In genomic region chr15:45364271-45364670, GRCh38 we compare ENCODE assay signal across 38 cellular contexts.
"Had no signal": no experiment of that assay in that cellular context is flagged by ENCODE, and none has a peak within 500 bp of the region (broad histone marks: within the 10 kb centered on the region; RNA-seq: fewer than 3 reads in every experiment).

No MANE protein-coding gene starts in this region.

- H3K36me3 Mint-ChIP-seq: activated CD4-positive, alpha-beta memory T cell treated with anti-CD3 and anti-CD28 coated beads for 36 hours; activated CD8-positive, alpha-beta memory T cell treated with anti-CD3 and anti-CD28 coated beads, Interleukin-2, amount 10 ng/mL, durations not matched to agents 7 days and 5 days; activated naive CD4-positive, alpha-beta T cell treated with anti-CD3 and anti-CD28 coated beads, Interleukin-2, amount 10 ng/mL, durations not matched to agents 7 days and 5 days; activated naive CD8-positive, alpha-beta T cell treated with anti-CD3 and anti-CD28 coated beads, Interleukin-2, amount 10 ng/mL, durations not matched to agents 7 days and 5 days had no signal

- ATAC-seq: activated CD8-positive, alpha-beta memory T cell treated with anti-CD3 and anti-CD28 coated beads, Interleukin-2, amount 10 ng/mL, durations not matched to agents 7 days and 5 days; activated CD8-positive, alpha-beta T cell treated with anti-CD3 and anti-CD28 coated beads for 36 hours; activated naive CD8-positive, alpha-beta T cell treated with anti-CD3 and anti-CD28 coated beads, Interleukin-2, amount 50 U/mL, for 24 hours had no signal

- H3K4me1 Mint-ChIP-seq: activated B cell treated with CpG ODN at 0.5 μM for 24 hours; activated CD4-positive, alpha-beta T cell treated with anti-CD3 and anti-CD28 coated beads, Interleukin-2, amount 10 ng/mL, durations not matched to agents 24 days and 14 days; activated CD8-positive, alpha-beta memory T cell treated with anti-CD3 and anti-CD28 coated beads, Interleukin-2, amount 10 ng/mL, durations not matched to agents 7 days and 5 days; activated naive CD4-positive, alpha-beta T cell treated with anti-CD3 and anti-CD28 coated beads, Interleukin-2, amount 10 ng/mL, durations not matched to agents 7 days and 5 days; activated naive CD4-positive, alpha-beta T cell treated with anti-CD3 and anti-CD28 coated beads, Interleukin-2, amount 50 U/mL, for 24 hours; activated naive CD8-positive, alpha-beta T cell treated with anti-CD3 and anti-CD28 coated beads, Interleukin-2, amount 10 ng/mL, durations not matched to agents 7 days and 5 days; activated naive CD8-positive, alpha-beta T cell treated with anti-CD3 and anti-CD28 coated beads, Interleukin-2, amount 50 U/mL, for 24 hours; central memory CD8-positive, alpha-beta T cell had no signal

- H3K27ac ChIP-seq: ascending aorta, cardiac muscle cell, VCaP had no signal

- FAIRE-seq: bronchial epithelial cell, TTC549 had no signal

- H3K4me1 ChIP-seq: ascending aorta had no signal

- H3K27me3 ChIP-seq: ascending aorta, cardiac muscle cell had no signal

- DNase-seq: activated B cell treated with CpG ODN at 0.5 μM for 24 hours; activated CD4-positive, alpha-beta memory T cell treated with anti-CD3 and anti-CD28 coated beads for 36 hours; activated CD4-positive, alpha-beta T cell treated with anti-CD3 and anti-CD28 coated beads for 4 hours; activated CD4-positive, alpha-beta T cell treated with anti-CD3 and anti-CD28 coated beads, Interleukin-2, amount 10 ng/mL, durations not matched to agents 24 days and 14 days; activated CD4-positive, alpha-beta T cell treated with anti-CD3 and anti-CD28 coated beads, Interleukin-2, amount 50 U/mL, for 1 hour; activated CD4-positive, alpha-beta T cell treated with anti-CD3 and anti-CD28 coated beads, Interleukin-2, amount 50 U/mL, for 4 hours; activated CD4-positive, CD25-positive, alpha-beta regulatory T cell treated with anti-CD3 and anti-CD28 coated beads, Interleukin-2, amount 50 U/mL, for 72 hours; activated CD8-positive, alpha-beta memory T cell treated with anti-CD3 and anti-CD28 coated beads for 24 hours; activated CD8-positive, alpha-beta memory T cell treated with anti-CD3 and anti-CD28 coated beads, Interleukin-2, amount 10 ng/mL, durations not matched to agents 7 days and 5 days; activated CD8-positive, alpha-beta memory T cell treated with anti-CD3 and anti-CD28 coated beads, Interleukin-2, amount 50 U/mL, for 48 hours; activated CD8-positive, alpha-beta T cell treated with anti-CD3 and anti-CD28 coated beads for 36 hours; activated effector memory CD4-positive, alpha-beta T cell treated with Interleukin-2 at 50 U/mL for 16 hours; activated gamma-delta T cell; activated naive CD4-positive, alpha-beta T cell treated with anti-CD3 and anti-CD28 coated beads, Interleukin-2, amount 10 ng/mL, durations not matched to agents 7 days and 5 days; activated naive CD4-positive, alpha-beta T cell treated with Interleukin-2 at 50 U/mL for 16 hours; activated naive CD8-positive, alpha-beta T cell treated with anti-CD3 and anti-CD28 coated beads, Interleukin-2, amount 10 ng/mL, durations not matched to agents 7 days and 5 days; activated naive CD8-positive, alpha-beta T cell treated with anti-CD3 and anti-CD28 coated beads, Interleukin-2, amount 50 U/mL, for 24 hours; activated T-cell treated with anti-CD3 and anti-CD28 coated beads, Interleukin-2, amount 50 U/mL, for 24 hours; activated T-cell treated with anti-CD3 and anti-CD28 coated beads, Interleukin-2, amount 50 U/mL, for 48 hours; amygdala; anterior cingulate cortex; caudate nucleus; cerebellar nuclear complex; T-helper 1 cell; T-helper 2 cell; T-helper 9 cell had no signal

- H3K9me3 ChIP-seq: ascending aorta had no signal

- H3K27me3 Mint-ChIP-seq: activated B cell treated with CpG ODN at 0.5 μM for 24 hours; activated CD8-positive, alpha-beta T cell treated with anti-CD3 and anti-CD28 coated beads for 36 hours; activated naive CD4-positive, alpha-beta T cell treated with anti-CD3 and anti-CD28 coated beads, Interleukin-2, amount 10 ng/mL, durations not matched to agents 7 days and 5 days; activated naive CD8-positive, alpha-beta T cell; activated naive CD8-positive, alpha-beta T cell treated with anti-CD3 and anti-CD28 coated beads, Interleukin-2, amount 10 ng/mL, durations not matched to agents 7 days and 5 days; activated T-cell treated with anti-CD3 and anti-CD28 coated beads, Interleukin-2, amount 50 U/mL, for 24 hours; brain had no signal

- H3K4me3 Mint-ChIP-seq: activated B cell treated with CpG ODN at 0.5 μM for 24 hours; activated CD4-positive, alpha-beta memory T cell treated with anti-CD3 and anti-CD28 coated beads for 36 hours; activated CD4-positive, alpha-beta T cell treated with anti-CD3 and anti-CD28 coated beads, Interleukin-2, amount 10 ng/mL, durations not matched to agents 24 days and 14 days; activated CD8-positive, alpha-beta memory T cell treated with anti-CD3 and anti-CD28 coated beads, Interleukin-2, amount 10 ng/mL, durations not matched to agents 7 days and 5 days; activated CD8-positive, alpha-beta T cell treated with anti-CD3 and anti-CD28 coated beads for 36 hours; activated naive CD4-positive, alpha-beta T cell treated with anti-CD3 and anti-CD28 coated beads, Interleukin-2, amount 10 ng/mL, durations not matched to agents 7 days and 5 days; activated naive CD4-positive, alpha-beta T cell treated with anti-CD3 and anti-CD28 coated beads, Interleukin-2, amount 50 U/mL, for 24 hours; activated naive CD8-positive, alpha-beta T cell; activated naive CD8-positive, alpha-beta T cell treated with anti-CD3 and anti-CD28 coated beads, Interleukin-2, amount 10 ng/mL, durations not matched to agents 7 days and 5 days; activated naive CD8-positive, alpha-beta T cell treated with anti-CD3 and anti-CD28 coated beads, Interleukin-2, amount 50 U/mL, for 24 hours; activated T-cell treated with anti-CD3 and anti-CD28 coated beads, Interleukin-2, amount 50 U/mL, for 24 hours; brain; central memory CD8-positive, alpha-beta T cell; T-helper 1 cell treated with Interleukin-12 subunit alpha and Interleukin-12 subunit beta and Interleukin-4 antibody, amounts not matched to agents 30 μg/mL and 1 μg/mL, for 36 hours; T-helper 2 cell treated with Interferon-gamma antibody and Interleukin-4, amounts not matched to agents 5 μg/mL and 100 μg/mL, for 36 hours had no signal

- H3K9me3 Mint-ChIP-seq: activated B cell treated with CpG ODN at 0.5 μM for 24 hours; activated CD4-positive, alpha-beta memory T cell treated with anti-CD3 and anti-CD28 coated beads for 36 hours; activated CD4-positive, alpha-beta T cell treated with anti-CD3 and anti-CD28 coated beads, Interleukin-2, amount 10 ng/mL, durations not matched to agents 24 days and 14 days; activated CD8-positive, alpha-beta T cell treated with anti-CD3 and anti-CD28 coated beads for 36 hours; activated naive CD4-positive, alpha-beta T cell treated with anti-CD3 and anti-CD28 coated beads, Interleukin-2, amount 10 ng/mL, durations not matched to agents 7 days and 5 days; activated naive CD4-positive, alpha-beta T cell treated with anti-CD3 and anti-CD28 coated beads, Interleukin-2, amount 50 U/mL, for 24 hours; activated naive CD8-positive, alpha-beta T cell treated with anti-CD3 and anti-CD28 coated beads, Interleukin-2, amount 10 ng/mL, durations not matched to agents 7 days and 5 days; activated naive CD8-positive, alpha-beta T cell treated with anti-CD3 and anti-CD28 coated beads, Interleukin-2, amount 50 U/mL, for 24 hours; activated T-cell treated with anti-CD3 and anti-CD28 coated beads, Interleukin-2, amount 50 U/mL, for 24 hours; activated T-helper 2 cell treated with anti-CD3 and anti-CD28 coated beads, Interferon-gamma antibody, Interleukin-2, Interleukin-4, amounts not matched to agents 10 μg/mL and 5 μg/mL and 100 μg/mL, durations not matched to agents 14 hours and 24 hours and 36 hours; central memory CD8-positive, alpha-beta T cell; T-helper 1 cell treated with Interleukin-12 subunit alpha and Interleukin-12 subunit beta and Interleukin-4 antibody, amounts not matched to agents 30 μg/mL and 1 μg/mL, for 36 hours; T-helper 2 cell treated with Interferon-gamma antibody and Interleukin-4, amounts not matched to agents 5 μg/mL and 100 μg/mL, for 36 hours had no signal

- H3K27ac Mint-ChIP-seq: activated B cell treated with CpG ODN at 0.5 μM for 24 hours; activated CD4-positive, alpha-beta memory T cell treated with anti-CD3 and anti-CD28 coated beads for 36 hours; activated CD4-positive, alpha-beta T cell treated with anti-CD3 and anti-CD28 coated beads, Interleukin-2, amount 10 ng/mL, durations not matched to agents 24 days and 14 days; activated CD8-positive, alpha-beta memory T cell treated with anti-CD3 and anti-CD28 coated beads, Interleukin-2, amount 10 ng/mL, durations not matched to agents 7 days and 5 days; activated CD8-positive, alpha-beta T cell treated with anti-CD3 and anti-CD28 coated beads for 36 hours; activated naive CD4-positive, alpha-beta T cell treated with anti-CD3 and anti-CD28 coated beads, Interleukin-2, amount 10 ng/mL, durations not matched to agents 7 days and 5 days; activated naive CD4-positive, alpha-beta T cell treated with anti-CD3 and anti-CD28 coated beads, Interleukin-2, amount 50 U/mL, for 24 hours; activated naive CD8-positive, alpha-beta T cell; activated naive CD8-positive, alpha-beta T cell treated with anti-CD3 and anti-CD28 coated beads, Interleukin-2, amount 10 ng/mL, durations not matched to agents 7 days and 5 days; activated naive CD8-positive, alpha-beta T cell treated with anti-CD3 and anti-CD28 coated beads, Interleukin-2, amount 50 U/mL, for 24 hours; activated T-cell treated with anti-CD3 and anti-CD28 coated beads, Interleukin-2, amount 50 U/mL, for 24 hours; activated T-helper 2 cell treated with anti-CD3 and anti-CD28 coated beads, Interferon-gamma antibody, Interleukin-2, Interleukin-4, amounts not matched to agents 10 μg/mL and 5 μg/mL and 100 μg/mL, durations not matched to agents 14 hours and 24 hours and 36 hours; T-helper 1 cell treated with Interleukin-12 subunit alpha and Interleukin-12 subunit beta and Interleukin-4 antibody, amounts not matched to agents 30 μg/mL and 1 μg/mL, for 36 hours; T-helper 2 cell treated with Interferon-gamma antibody and Interleukin-4, amounts not matched to agents 5 μg/mL and 100 μg/mL, for 36 hours had no signal

- H3K4me3 ChIP-seq: ascending aorta, cardiac muscle cell had no signal
